Comparison of ENCODE assay signal across 7 cellular contexts in the genomic region with DNA sequence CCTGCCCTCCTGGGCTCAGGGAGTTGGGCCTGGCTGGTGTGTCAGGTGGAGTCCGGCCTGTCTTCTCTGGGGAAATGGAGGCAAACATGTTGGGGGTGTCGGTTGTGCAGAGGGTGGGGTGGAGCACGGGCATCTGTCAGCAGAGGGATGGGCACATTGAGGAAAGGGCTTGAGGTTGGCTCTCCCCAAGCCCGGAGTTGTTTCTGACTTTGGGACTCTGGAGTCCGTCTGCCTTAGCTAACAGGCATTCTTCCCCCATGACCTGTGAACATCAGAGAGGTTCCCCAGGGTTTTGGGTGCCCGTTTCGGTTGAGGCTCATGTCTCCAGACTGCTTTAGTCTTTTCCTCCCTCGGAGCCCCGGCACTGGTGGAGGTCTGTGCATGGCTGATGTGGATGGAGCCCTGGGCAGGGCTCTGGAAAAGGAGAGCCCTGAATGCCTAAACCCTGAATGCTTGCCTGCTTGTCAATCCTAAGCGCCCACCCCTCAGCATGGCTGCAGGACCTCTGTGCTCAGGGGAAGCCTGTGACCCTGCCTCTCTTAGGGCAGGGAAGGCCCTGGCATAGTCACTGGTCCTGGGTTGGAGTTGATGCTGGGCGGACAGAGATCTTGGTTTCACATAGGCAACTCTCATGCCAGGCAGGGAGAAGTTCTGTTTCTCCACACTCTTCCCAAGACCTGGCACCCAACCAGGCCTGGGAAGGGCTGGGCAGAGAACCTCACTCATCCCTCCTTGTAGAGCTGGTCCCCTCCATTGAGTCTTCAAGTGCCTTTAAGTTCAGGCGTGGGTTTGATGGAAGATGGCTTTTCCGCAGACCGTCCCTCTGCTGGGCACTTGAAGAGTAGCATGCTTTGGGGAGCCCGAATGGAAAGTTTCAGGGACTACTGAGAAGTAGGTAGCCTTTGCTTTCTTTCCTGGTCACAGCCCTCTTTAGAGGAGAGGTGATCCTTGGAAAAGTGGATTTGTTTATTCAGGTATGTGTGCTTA. TPM values are rescaled to one million over a fixed set of nuclear protein-coding genes. Genes with fewer than 3 reads are reported as not detected.
DNase-seq lines count a peak whose midpoint lies in the region; ATAC-seq and TF ChIP-seq lines count a peak whose summit lies in the region.

No MANE protein-coding gene starts in this region.

- CTCF ChIA-PET in Calu3 (lab: Charles Lee), result interaction anchor here (1.0 to 2.1 kb wide), 4 partner anchors 18 to 78 kb away, joined by 3 to 12 read pairs (median 7); partner anchors contain the start of genes CBLN3 and KHNYN

- no peaks in the 10 kb centered on the region for H3K4me1 Mint-ChIP-seq in Calu3 (ENCODE audit: low read depth, unreplicated experiment)

- peaks cover 58% of the 10 kb centered on the region for H3K36me3 ChIP-seq in left ventricle myocardium inferior

- H3K4me3 Mint-ChIP-seq in Calu3 (ENCODE audit: low read depth, unreplicated experiment), result no peak overlapping the region

- no peak overlapping the region for H3K27ac Mint-ChIP-seq in Calu3 (ENCODE audit: unreplicated experiment)

- peaks cover 4% of the 10 kb centered on the region for H3K4me1 ChIP-seq in left ventricle myocardium inferior

- no peaks in the 10 kb centered on the region for H3K9me3 Mint-ChIP-seq in Calu3 (ENCODE audit: low read depth, unreplicated experiment)

- H3K27me3 ChIP-seq in left ventricle myocardium inferior (ENCODE audit: low read depth), result no peaks in the 10 kb centered on the region

- BruUV-seq in Calu3 (replicated peaks; lab: Mats Ljungman, UMichigan), result no TSS peak

- TF ChIP-seq CTCF in Calu3 (IDR thresholded peaks at IDR 0.05; ENCODE audit: unreplicated experiment), result peak; percentile 45
- TF ChIP-seq CTCF in left ventricle myocardium inferior (IDR thresholded peaks at IDR 0.05; ENCODE audit: borderline replicate concordance), result peak; percentile 68

- DNase-seq in Calu3 (peak; percentile 52), MV-4-11 (lab: John Stamatoyannopoulos, UW) (peak; percentile 35), left ventricle myocardium inferior (no peak)
- DNase-seq in activated CD4-positive, alpha-beta T cell treated with anti-CD3 and anti-CD28 coated beads, Interleukin-2, amount 50 U/mL, for 4 hours, result peak; percentile 24 to 28
- peak; percentile 47 for DNase-seq in stimulated activated CD8-positive, alpha-beta memory T cell treated with anti-CD3 and anti-CD28 coated beads, Interleukin-4, amount 100 ng/mL, for 48 hours

- H3K27ac ChIP-seq in left ventricle myocardium inferior (replicated peaks), result no peak overlapping the region

- no peaks in the 10 kb centered on the region for H3K9me3 ChIP-seq in left ventricle myocardium inferior (replicated peaks)

- intact Hi-C loops in Calu3 (cut with micrococcal nuclease; ENCODE audit: unreplicated experiment) (loop anchor here (1.0 kb wide), 2 partner anchors 45 to 50 kb away; no protein-coding TSS in a partner anchor), left ventricle myocardium inferior (cut with micrococcal nuclease) (no loop called here)

- no peak overlapping the region for H3K4me3 ChIP-seq in left ventricle myocardium inferior

- ATAC-seq in GM18867 (IDR thresholded peaks at IDR 0.05; ENCODE audit: unreplicated experiment) (peak; percentile 77), GM19397 (IDR thresholded peaks at IDR 0.05; ENCODE audit: unreplicated experiment) (no peak)

- H3K36me3 Mint-ChIP-seq in Calu3 (ENCODE audit: insufficient read depth, unreplicated experiment), result no peaks in the 10 kb centered on the region

- H3K27me3 Mint-ChIP-seq in Calu3 (ENCODE audit: unreplicated experiment), result no peaks in the 10 kb centered on the region

RNA-seq across cellular contexts. Expression of gene NYNRIN, which starts 13.0 kb away (rescaled TPM):
- total RNA-seq in Calu3 (2022), result 7.5 and 8.4 TPM in 2 replicates
- total RNA-seq in left ventricle myocardium inferior, result 8.0 TPM

RNA-seq across cellular contexts. Expression of gene CBLN3, which starts 17.7 kb away (rescaled TPM):
- total RNA-seq in Calu3 (2022), result 0.99 and 1.7 TPM in 2 replicates
- 0.55 TPM for total RNA-seq in left ventricle myocardium inferior

RNA-seq across cellular contexts. Expression of gene KHNYN, which starts 18.0 kb away (rescaled TPM):
- total RNA-seq in Calu3 (2022) (47.6 and 54.6 TPM in 2 replicates), left ventricle myocardium inferior (20.5 TPM)

RNA-seq across cellular contexts. Expression of gene SDR39U1, which starts 30.8 kb away (rescaled TPM):
- 43.7 and 59.0 TPM in 2 replicates for total RNA-seq in Calu3 (2022)
- 74.8 TPM for total RNA-seq in left ventricle myocardium inferior

RNA-seq across cellular contexts. Expression of gene NFATC4, which starts 43.8 kb away (rescaled TPM):
- 10.7 and 12.8 TPM in 2 replicates for total RNA-seq in Calu3 (2022)
- total RNA-seq in left ventricle myocardium inferior, result 20.6 TPM
